ENCODE assay signal across 1 cellular context in genomic region chr14:73996731-73997107, GRCh38.
TF ChIP-seq lines count a peak whose summit lies in the region.

No MANE protein-coding gene starts in this region.

TF ChIP-seq in HepG2, 621 proteins besides CTCF, POLR2A, EP300 and RAD21 (continued from another document and continues in another):
- TF ChIP-seq ZNF18 (CRISPR knock-in tag; IDR thresholded peaks at IDR 0.05; ENCODE audit: insufficient replicate concordance) (no peak), KLF15 (CRISPR knock-in tag; IDR thresholded peaks at IDR 0.05; ENCODE audit: borderline replicate concordance) (no peak), TAF15 (IDR thresholded peaks at IDR 0.05; ENCODE audit: low read depth, low read length, poor library complexity, severe bottlenecking) (no peak), ZNF224 (CRISPR knock-in tag; IDR thresholded peaks at IDR 0.05) (no peak), ZFYVE20 (CRISPR knock-in tag; IDR thresholded peaks at IDR 0.05; ENCODE audit: borderline replicate concordance, low read depth) (no peak), ZNF619 (CRISPR knock-in tag; IDR thresholded peaks at IDR 0.05) (no peak), NFIB (CRISPR knock-in tag; IDR thresholded peaks at IDR 0.05; ENCODE audit: borderline replicate concordance) (no peak), GATAD2A (CRISPR knock-in tag; IDR thresholded peaks at IDR 0.05) (no peak; the same call in 1 of the 2 replicates), KLF12 (CRISPR knock-in tag; IDR thresholded peaks at IDR 0.05; ENCODE audit: borderline replicate concordance) (no peak), ZNF652 (CRISPR knock-in tag; IDR thresholded peaks at IDR 0.05; ENCODE audit: borderline replicate concordance, low read depth) (no peak), HBP1 (CRISPR knock-in tag; IDR thresholded peaks at IDR 0.05; ENCODE audit: low read depth) (no peak), HNF1B (CRISPR knock-in tag; IDR thresholded peaks at IDR 0.05) (peak; percentile 67), SNAI1 (CRISPR knock-in tag; IDR thresholded peaks at IDR 0.05; ENCODE audit: borderline replicate concordance) (no peak; the same call in 1 of the 2 replicates), SIN3A (IDR thresholded peaks at IDR 0.05; ENCODE audit: borderline replicate concordance, low read depth, low read length) (no peak), FOSL2 (CRISPR knock-in tag; IDR thresholded peaks at IDR 0.05) (peak; percentile 77), ESRRA (CRISPR knock-in tag; IDR thresholded peaks at IDR 0.05; ENCODE audit: low read depth) (peak; percentile 35; the same call in 1 of the 2 replicates), ZNF253 (CRISPR knock-in tag; IDR thresholded peaks at IDR 0.05; ENCODE audit: borderline replicate concordance) (no peak), POLR2AphosphoS5 (IDR thresholded peaks at IDR 0.05; ENCODE audit: low read depth, low read length) (no peak), SATB2 (CRISPR knock-in tag; IDR thresholded peaks at IDR 0.05) (no peak), ZNF552 (CRISPR knock-in tag; IDR thresholded peaks at IDR 0.05; ENCODE audit: borderline replicate concordance) (no peak), ZNF629 (CRISPR knock-in tag; conservative IDR thresholded peaks at IDR 0.05) (no peak), HOXA9 (CRISPR knock-in tag; IDR thresholded peaks at IDR 0.05; ENCODE audit: borderline replicate concordance) (no peak), GFI1 (CRISPR knock-in tag; IDR thresholded peaks at IDR 0.05; ENCODE audit: borderline replicate concordance) (no peak), JUNB (CRISPR knock-in tag; IDR thresholded peaks at IDR 0.05; ENCODE audit: borderline replicate concordance) (no peak), MIER2 (CRISPR knock-in tag; IDR thresholded peaks at IDR 0.05) (no peak), RBFOX2 (IDR thresholded peaks at IDR 0.05; ENCODE audit: low read depth, low read length) (no peak), TGIF2 (CRISPR knock-in tag; IDR thresholded peaks at IDR 0.05) (no peak), ZNF460 (CRISPR knock-in tag; IDR thresholded peaks at IDR 0.05; ENCODE audit: borderline replicate concordance) (peak; percentile 48; the same call in 1 of the 2 replicates), EHMT2 (IDR thresholded peaks at IDR 0.05; ENCODE audit: borderline replicate concordance, low read depth, low read length) (no peak), FIP1L1 (IDR thresholded peaks at IDR 0.05; ENCODE audit: borderline replicate concordance, insufficient read depth, low read depth, low read length) (no peak), ZBTB7A (CRISPR knock-in tag; IDR thresholded peaks at IDR 0.05) (no peak), YY1 (IDR thresholded peaks at IDR 0.05; ENCODE audit: insufficient read depth, insufficient replicate concordance, low read depth, low read length) (no peak), ZNF263 (CRISPR knock-in tag; IDR thresholded peaks at IDR 0.05) (no peak), HDAC6 (IDR thresholded peaks at IDR 0.05; ENCODE audit: low read depth, low read length) (no peak), GATAD1 (CRISPR knock-in tag; IDR thresholded peaks at IDR 0.05) (0 out of 2 replicates have a peak, but pooled peaks have one; percentile 18), HDAC1 (CRISPR knock-in tag; IDR thresholded peaks at IDR 0.05) (peak; percentile 59; the same call in 1 of the 2 replicates), ZMYM2 (CRISPR knock-in tag; IDR thresholded peaks at IDR 0.05) (no peak), CAMTA2 (CRISPR knock-in tag; IDR thresholded peaks at IDR 0.05; ENCODE audit: borderline replicate concordance) (no peak), ZNF562 (CRISPR knock-in tag; IDR thresholded peaks at IDR 0.05; ENCODE audit: borderline replicate concordance) (no peak), CREM (IDR thresholded peaks at IDR 0.05) (peak; percentile 59; the same call in 1 of the 2 replicates), CREM (CRISPR knock-in tag; IDR thresholded peaks at IDR 0.05) (no peak), ZFX (CRISPR knock-in tag; IDR thresholded peaks at IDR 0.05; ENCODE audit: low read depth) (no peak), REL (CRISPR knock-in tag; conservative IDR thresholded peaks at IDR 0.05) (no peak), PHF21A (CRISPR knock-in tag; IDR thresholded peaks at IDR 0.05) (peak; percentile 60; the same call in 1 of the 2 replicates), HES4 (CRISPR knock-in tag; IDR thresholded peaks at IDR 0.05; ENCODE audit: borderline replicate concordance) (no peak), ZBTB14 (CRISPR knock-in tag; IDR thresholded peaks at IDR 0.05) (no peak), ZNF615 (CRISPR knock-in tag; IDR thresholded peaks at IDR 0.05; ENCODE audit: borderline replicate concordance) (no peak), ZNF614 (CRISPR knock-in tag; IDR thresholded peaks at IDR 0.05; ENCODE audit: borderline replicate concordance) (0 out of 2 replicates have a peak, but pooled peaks have one; percentile 41), HMGA1 (CRISPR knock-in tag; conservative IDR thresholded peaks at IDR 0.05) (no peak), NRL (CRISPR knock-in tag; IDR thresholded peaks at IDR 0.05; ENCODE audit: borderline replicate concordance) (no peak)
- TF ChIP-seq, protein P1, sequence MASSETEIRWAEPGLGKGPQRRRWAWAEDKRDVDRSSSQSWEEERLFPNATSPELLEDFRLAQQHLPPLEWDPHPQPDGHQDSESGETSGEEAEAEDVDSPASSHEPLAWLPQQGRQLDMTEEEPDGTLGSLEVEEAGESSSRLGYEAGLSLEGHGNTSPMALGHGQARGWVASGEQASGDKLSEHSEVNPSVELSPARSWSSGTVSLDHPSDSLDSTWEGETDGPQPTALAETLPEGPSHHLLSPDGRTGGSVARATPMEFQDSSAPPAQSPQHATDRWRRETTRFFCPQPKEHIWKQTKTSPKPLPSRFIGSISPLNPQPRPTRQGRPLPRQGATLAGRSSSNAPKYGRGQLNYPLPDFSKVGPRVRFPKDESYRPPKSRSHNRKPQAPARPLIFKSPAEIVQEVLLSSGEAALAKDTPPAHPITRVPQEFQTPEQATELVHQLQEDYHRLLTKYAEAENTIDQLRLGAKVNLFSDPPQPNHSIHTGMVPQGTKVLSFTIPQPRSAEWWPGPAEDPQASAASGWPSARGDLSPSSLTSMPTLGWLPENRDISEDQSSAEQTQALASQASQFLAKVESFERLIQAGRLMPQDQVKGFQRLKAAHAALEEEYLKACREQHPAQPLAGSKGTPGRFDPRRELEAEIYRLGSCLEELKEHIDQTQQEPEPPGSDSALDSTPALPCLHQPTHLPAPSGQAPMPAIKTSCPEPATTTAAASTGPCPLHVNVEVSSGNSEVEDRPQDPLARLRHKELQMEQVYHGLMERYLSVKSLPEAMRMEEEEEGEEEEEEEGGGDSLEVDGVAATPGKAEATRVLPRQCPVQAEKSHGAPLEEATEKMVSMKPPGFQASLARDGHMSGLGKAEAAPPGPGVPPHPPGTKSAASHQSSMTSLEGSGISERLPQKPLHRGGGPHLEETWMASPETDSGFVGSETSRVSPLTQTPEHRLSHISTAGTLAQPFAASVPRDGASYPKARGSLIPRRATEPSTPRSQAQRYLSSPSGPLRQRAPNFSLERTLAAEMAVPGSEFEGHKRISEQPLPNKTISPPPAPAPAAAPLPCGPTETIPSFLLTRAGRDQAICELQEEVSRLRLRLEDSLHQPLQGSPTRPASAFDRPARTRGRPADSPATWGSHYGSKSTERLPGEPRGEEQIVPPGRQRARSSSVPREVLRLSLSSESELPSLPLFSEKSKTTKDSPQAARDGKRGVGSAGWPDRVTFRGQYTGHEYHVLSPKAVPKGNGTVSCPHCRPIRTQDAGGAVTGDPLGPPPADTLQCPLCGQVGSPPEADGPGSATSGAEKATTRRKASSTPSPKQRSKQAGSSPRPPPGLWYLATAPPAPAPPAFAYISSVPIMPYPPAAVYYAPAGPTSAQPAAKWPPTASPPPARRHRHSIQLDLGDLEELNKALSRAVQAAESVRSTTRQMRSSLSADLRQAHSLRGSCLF (CRISPR knock-in tag; IDR thresholded peaks at IDR 0.05; ENCODE audit: borderline replicate concordance): no peak
- TF ChIP-seq, protein P2, sequence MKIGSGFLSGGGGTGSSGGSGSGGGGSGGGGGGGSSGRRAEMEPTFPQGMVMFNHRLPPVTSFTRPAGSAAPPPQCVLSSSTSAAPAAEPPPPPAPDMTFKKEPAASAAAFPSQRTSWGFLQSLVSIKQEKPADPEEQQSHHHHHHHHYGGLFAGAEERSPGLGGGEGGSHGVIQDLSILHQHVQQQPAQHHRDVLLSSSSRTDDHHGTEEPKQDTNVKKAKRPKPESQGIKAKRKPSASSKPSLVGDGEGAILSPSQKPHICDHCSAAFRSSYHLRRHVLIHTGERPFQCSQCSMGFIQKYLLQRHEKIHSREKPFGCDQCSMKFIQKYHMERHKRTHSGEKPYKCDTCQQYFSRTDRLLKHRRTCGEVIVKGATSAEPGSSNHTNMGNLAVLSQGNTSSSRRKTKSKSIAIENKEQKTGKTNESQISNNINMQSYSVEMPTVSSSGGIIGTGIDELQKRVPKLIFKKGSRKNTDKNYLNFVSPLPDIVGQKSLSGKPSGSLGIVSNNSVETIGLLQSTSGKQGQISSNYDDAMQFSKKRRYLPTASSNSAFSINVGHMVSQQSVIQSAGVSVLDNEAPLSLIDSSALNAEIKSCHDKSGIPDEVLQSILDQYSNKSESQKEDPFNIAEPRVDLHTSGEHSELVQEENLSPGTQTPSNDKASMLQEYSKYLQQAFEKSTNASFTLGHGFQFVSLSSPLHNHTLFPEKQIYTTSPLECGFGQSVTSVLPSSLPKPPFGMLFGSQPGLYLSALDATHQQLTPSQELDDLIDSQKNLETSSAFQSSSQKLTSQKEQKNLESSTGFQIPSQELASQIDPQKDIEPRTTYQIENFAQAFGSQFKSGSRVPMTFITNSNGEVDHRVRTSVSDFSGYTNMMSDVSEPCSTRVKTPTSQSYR (CRISPR knock-in tag; IDR thresholded peaks at IDR 0.05; ENCODE audit: borderline replicate concordance): no peak
- TF ChIP-seq, protein P3, sequence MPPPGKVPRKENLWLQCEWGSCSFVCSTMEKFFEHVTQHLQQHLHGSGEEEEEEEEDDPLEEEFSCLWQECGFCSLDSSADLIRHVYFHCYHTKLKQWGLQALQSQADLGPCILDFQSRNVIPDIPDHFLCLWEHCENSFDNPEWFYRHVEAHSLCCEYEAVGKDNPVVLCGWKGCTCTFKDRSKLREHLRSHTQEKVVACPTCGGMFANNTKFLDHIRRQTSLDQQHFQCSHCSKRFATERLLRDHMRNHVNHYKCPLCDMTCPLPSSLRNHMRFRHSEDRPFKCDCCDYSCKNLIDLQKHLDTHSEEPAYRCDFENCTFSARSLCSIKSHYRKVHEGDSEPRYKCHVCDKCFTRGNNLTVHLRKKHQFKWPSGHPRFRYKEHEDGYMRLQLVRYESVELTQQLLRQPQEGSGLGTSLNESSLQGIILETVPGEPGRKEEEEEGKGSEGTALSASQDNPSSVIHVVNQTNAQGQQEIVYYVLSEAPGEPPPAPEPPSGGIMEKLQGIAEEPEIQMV (CRISPR knock-in tag; IDR thresholded peaks at IDR 0.05; ENCODE audit: low read depth): no peak
- TF ChIP-seq, protein P4, sequence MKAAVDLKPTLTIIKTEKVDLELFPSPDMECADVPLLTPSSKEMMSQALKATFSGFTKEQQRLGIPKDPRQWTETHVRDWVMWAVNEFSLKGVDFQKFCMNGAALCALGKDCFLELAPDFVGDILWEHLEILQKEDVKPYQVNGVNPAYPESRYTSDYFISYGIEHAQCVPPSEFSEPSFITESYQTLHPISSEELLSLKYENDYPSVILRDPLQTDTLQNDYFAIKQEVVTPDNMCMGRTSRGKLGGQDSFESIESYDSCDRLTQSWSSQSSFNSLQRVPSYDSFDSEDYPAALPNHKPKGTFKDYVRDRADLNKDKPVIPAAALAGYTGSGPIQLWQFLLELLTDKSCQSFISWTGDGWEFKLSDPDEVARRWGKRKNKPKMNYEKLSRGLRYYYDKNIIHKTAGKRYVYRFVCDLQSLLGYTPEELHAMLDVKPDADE (CRISPR knock-in tag; IDR thresholded peaks at IDR 0.05): no peak
